8 cellular contexts compared by ENCODE assay signal in genomic region chr16:29811170-29811895, GRCh38. TPM values are rescaled to one million over a fixed set of nuclear protein-coding genes. Genes with fewer than 3 reads are reported as not detected.
DNase-seq lines count a peak whose midpoint lies in the region; ATAC-seq and TF ChIP-seq lines count a peak whose summit lies in the region.

No MANE protein-coding gene starts in this region.

- no peaks in the 10 kb centered on the region for H3K4me1 ChIP-seq in endocrine pancreas (ENCODE audit: control insufficient read depth, insufficient read depth, low read length)
- peaks cover 8 to 31% of the 10 kb centered on the region in 2 donors for H3K4me1 ChIP-seq in lung (ENCODE audit: control insufficient read depth in 2 of 2, insufficient read depth in 2 of 2, low read length in 2 of 2)

- H3K27ac ChIP-seq in lung (ENCODE audit: low read depth in 1 of 2, low read length in 1 of 2): peak overlapping the region; percentile 74 to 76

- no peaks in the 10 kb centered on the region for H3K9me3 Mint-ChIP-seq in activated CD4-positive, alpha-beta memory T cell treated with anti-CD3 and anti-CD28 coated beads for 36 hours

- H3K27me3 ChIP-seq in endocrine pancreas (ENCODE audit: control insufficient read depth, insufficient read depth, low read length) (no peaks in the 10 kb centered on the region), lung (ENCODE audit: control insufficient read depth, insufficient read depth) (no peaks in the 10 kb centered on the region)

- no peaks in the 10 kb centered on the region for H3K36me3 ChIP-seq in endocrine pancreas (ENCODE audit: control insufficient read depth, insufficient read depth, low read length)
- peaks cover 0 to 16% of the 10 kb centered on the region in 2 donors for H3K36me3 ChIP-seq in lung (ENCODE audit: control insufficient read depth in 2 of 2, insufficient read depth in 2 of 2, low read length in 2 of 2)

- 0 to 1% methylated on average over 31 of the region's 31 CpGs for WGBS in lung, 2 donors

- H3K36me3 Mint-ChIP-seq in activated CD4-positive, alpha-beta memory T cell treated with anti-CD3 and anti-CD28 coated beads for 36 hours: peaks cover 37% of the 10 kb centered on the region

- H3K4me1 Mint-ChIP-seq in activated CD4-positive, alpha-beta memory T cell treated with anti-CD3 and anti-CD28 coated beads for 36 hours (ENCODE audit: low read depth): peaks cover 42% of the 10 kb centered on the region

- H3K4me3 ChIP-seq in endocrine pancreas (ENCODE audit: control insufficient read depth, insufficient read depth, low read length) (peak overlapping the region; percentile 25), lung (peak overlapping the region; percentile 7)

- DNase-seq in GM10266 (ENCODE audit: extremely low spot score): peak; percentile 94
- peak; percentile 97 for DNase-seq in NCI-H526 treated with DMSO at 0.1 percent for 48 hours (lab: John Stamatoyannopoulos, UW)
- peak; percentile 89 for DNase-seq in activated CD4-positive, alpha-beta memory T cell treated with anti-CD3 and anti-CD28 coated beads for 36 hours
- peak; percentile 96 for DNase-seq in lung (ENCODE audit: low spot score)
- peak in 2 of 3 donors; percentile 63 to 81 for DNase-seq in stimulated activated CD4-positive, alpha-beta T cell treated with anti-CD3 and anti-CD28 coated beads, TNF-alpha, amount 100 ng/mL, for 48 hours (ENCODE audit: low read depth in 3 of 3)

- H3K4me3 Mint-ChIP-seq in activated CD4-positive, alpha-beta memory T cell treated with anti-CD3 and anti-CD28 coated beads for 36 hours: peak overlapping the region; percentile 79

- CTCF ChIA-PET in activated CD4-positive, alpha-beta memory T cell treated with anti-CD3 and anti-CD28 coated beads for 36 hours (lab: Charles Lee): interaction anchor here (1.2 kb wide), 1 partner anchor 37 kb away, joined by 6 read pairs; no protein-coding TSS in a partner anchor

- intact Hi-C loops in activated CD4-positive, alpha-beta memory T cell treated with anti-CD3 and anti-CD28 coated beads for 36 hours (cut with micrococcal nuclease): loop anchor here (1.0 to 2.0 kb wide), 2 partner anchors 13 to 281 kb away; no protein-coding TSS in a partner anchor

- TF ChIP-seq CTCF in GM10266 (IDR thresholded peaks at IDR 0.05; ENCODE audit: control insufficient read depth, insufficient read depth, low read depth, missing control alignments) (no peak), lung (IDR thresholded peaks at IDR 0.05; ENCODE audit: control extremely low read depth, extremely low read depth) (no peak)

- H3K27ac Mint-ChIP-seq in activated CD4-positive, alpha-beta memory T cell treated with anti-CD3 and anti-CD28 coated beads for 36 hours: peak overlapping the region; percentile 80

- no peaks in the 10 kb centered on the region for H3K27me3 Mint-ChIP-seq in activated CD4-positive, alpha-beta memory T cell treated with anti-CD3 and anti-CD28 coated beads for 36 hours

- POLR2A ChIA-PET in activated CD4-positive, alpha-beta memory T cell treated with anti-CD3 and anti-CD28 coated beads for 36 hours (lab: Charles Lee): no interaction called here

- H3K9me3 ChIP-seq in endocrine pancreas (ENCODE audit: control insufficient read depth, low read length) (no peaks in the 10 kb centered on the region), lung (ENCODE audit: control insufficient read depth in 2 of 2, insufficient read depth in 1 of 2, low read length in 1 of 2) (no peaks in the 10 kb centered on the region)

- ATAC-seq in HG03175 (IDR thresholded peaks at IDR 0.05; ENCODE audit: unreplicated experiment) (peak; percentile 32), lung (ENCODE audit: insufficient read depth, low FRiP score) (peak; percentile 67), HG03196 (IDR thresholded peaks at IDR 0.05; ENCODE audit: unreplicated experiment) (no peak)

- H3K9ac ChIP-seq in endocrine pancreas (ENCODE audit: control insufficient read depth, insufficient read depth, low read length): peak overlapping the region; percentile 76

RNA-seq across cellular contexts. Expression of gene PRRT2, which starts 0.7 kb away (rescaled TPM):
- 1 to 10 TPM in 1 of 2 experiments, under 1 TPM in 1; 1.00 to 2.6 TPM for total RNA-seq in activated CD4-positive, alpha-beta memory T cell treated with anti-CD3 and anti-CD28 coated beads for 36 hours
- total RNA-seq in lung: 1 to 10 TPM; 1.2 to 6.5 TPM
- polyA plus RNA-seq in lung: 1 to 10 TPM in 1 of 2 donors, under 1 TPM in 1; 0.49 to 1.8 TPM

RNA-seq across cellular contexts. Expression of gene PAGR1, which starts 4.6 kb away (rescaled TPM):
- 10 to 100 TPM; 21.9 to 24.0 TPM for total RNA-seq in activated CD4-positive, alpha-beta memory T cell treated with anti-CD3 and anti-CD28 coated beads for 36 hours
- 10 to 100 TPM; 18.4 to 23.1 TPM for total RNA-seq in lung
- polyA plus RNA-seq in lung: 10 to 100 TPM; 29.8 to 43.2 TPM

RNA-seq across cellular contexts. Expression of gene MAZ, which starts 5.0 kb away (rescaled TPM):
- total RNA-seq in activated CD4-positive, alpha-beta memory T cell treated with anti-CD3 and anti-CD28 coated beads for 36 hours: 100 to 1,000 TPM; 227 to 242 TPM
- 100 to 1,000 TPM in 1 of 2 donors, 10 to 100 TPM in 1; 94.9 to 159 TPM for total RNA-seq in lung
- polyA plus RNA-seq in lung: 100 to 1,000 TPM; 112 to 170 TPM

RNA-seq across cellular contexts. Expression of gene MVP, which starts 8.9 kb away (rescaled TPM):
- total RNA-seq in activated CD4-positive, alpha-beta memory T cell treated with anti-CD3 and anti-CD28 coated beads for 36 hours: 100 to 1,000 TPM; 149 to 156 TPM
- 100 to 1,000 TPM; 150 to 322 TPM for total RNA-seq in lung
- polyA plus RNA-seq in lung: 100 to 1,000 TPM; 239 to 267 TPM

RNA-seq across cellular contexts. Expression of gene KIF22, which starts 20.8 kb away (rescaled TPM):
- total RNA-seq in activated CD4-positive, alpha-beta memory T cell treated with anti-CD3 and anti-CD28 coated beads for 36 hours: 100 to 1,000 TPM; 174 to 180 TPM
- total RNA-seq in lung: 10 to 100 TPM; 24.3 to 27.6 TPM
- 10 to 100 TPM; 22.1 to 84.9 TPM for polyA plus RNA-seq in lung
